ENCODE assay signal across 8 cellular contexts in the genomic region with DNA sequence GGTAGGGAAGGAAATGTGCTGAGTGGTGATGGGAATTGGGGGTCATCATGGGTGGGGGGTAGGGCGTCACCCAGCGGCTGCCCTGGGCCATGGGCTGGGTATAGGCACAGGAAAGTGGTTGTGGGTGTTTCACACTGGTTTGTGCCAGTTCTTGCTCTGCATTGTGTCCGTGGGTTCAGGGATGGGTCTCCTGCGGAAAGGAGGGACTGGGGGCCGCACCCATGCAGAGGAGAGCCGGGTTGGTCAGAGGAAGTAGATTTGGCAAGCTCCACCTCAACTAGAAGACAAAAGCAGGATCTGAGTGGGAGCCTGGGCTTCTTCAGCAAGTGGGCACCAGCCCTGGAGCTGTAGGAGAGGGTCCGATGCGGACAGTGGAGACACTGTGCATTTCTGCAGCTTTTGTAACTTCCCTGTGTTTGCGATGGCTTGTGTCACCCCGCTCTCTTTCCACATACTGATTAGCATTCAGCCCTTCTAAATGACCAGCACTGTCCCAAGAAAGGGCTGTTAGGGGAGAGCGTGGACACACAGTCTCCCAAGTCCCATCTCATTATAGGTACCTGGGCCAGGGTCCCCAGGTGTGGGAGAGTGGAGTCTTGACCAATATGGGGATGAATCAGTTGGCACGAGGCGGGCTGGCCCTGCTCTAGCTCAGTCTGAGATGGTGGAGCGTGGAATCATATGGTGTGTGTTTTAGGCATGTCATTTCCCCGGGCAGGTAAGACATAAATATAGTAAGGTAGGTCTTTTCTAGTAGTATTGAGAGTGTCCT.
DNase-seq lines count a peak whose midpoint lies in the region; ATAC-seq and TF ChIP-seq lines count a peak whose summit lies in the region.

No MANE protein-coding gene starts in this region.

- ATAC-seq in GM21786 (IDR thresholded peaks at IDR 0.05; ENCODE audit: unreplicated experiment) (no peak), HG03280 (IDR thresholded peaks at IDR 0.05; ENCODE audit: unreplicated experiment) (no peak)
- no peak for ATAC-seq in activated CD4-positive, CD25-positive, alpha-beta regulatory T cell treated with anti-CD3 and anti-CD28 coated beads, Interleukin-2, amount 50 U/mL, for 24 hours

- no peak for DNase-seq in AG04449 (ENCODE audit: low read depth, low spot score)
- no peak for DNase-seq in activated naive CD8-positive, alpha-beta T cell treated with anti-CD3 and anti-CD28 coated beads for 36 hours
- DNase-seq in lung microvascular endothelial cell (ENCODE audit: low read depth in 2 of 2): peak; percentile 33 to 48
- no peak for DNase-seq in midbrain (lab: John Stamatoyannopoulos, UW)

- CTCF ChIA-PET in AG04449 (lab: Yijun Ruan, JAX) (interaction anchor here (1.0 to 8.3 kb wide), 5 partner anchors 9 to 529 kb away, joined by 4 to 87 read pairs (median 4); no protein-coding TSS in a partner anchor), HEK293 (lab: Yijun Ruan, JAX) (interaction anchor here (0.5 to 2.8 kb wide), 3 partner anchors 51 to 561 kb away, joined by 3 to 11 read pairs (median 4); no protein-coding TSS in a partner anchor)

- H3K4me3 Mint-ChIP-seq in activated naive CD8-positive, alpha-beta T cell treated with anti-CD3 and anti-CD28 coated beads for 36 hours: peak overlapping the region; percentile 97

- POLR2A ChIA-PET in AG04449 (lab: Yijun Ruan, JAX): no interaction called here
- POLR2A ChIA-PET in HEK293 (lab: Yijun Ruan, JAX): no interaction called here

- H3K4me3 ChIP-seq in AG04449 (ENCODE audit: low read depth, low read length) (peak overlapping the region; percentile 78), HEK293 (ENCODE audit: low read depth, low read length) (no peak overlapping the region)

- H3K9me3 ChIP-seq in HEK293 (ENCODE audit: control insufficient read depth, insufficient read depth, low read depth, low read length): no peaks in the 10 kb centered on the region

- no peaks in the 10 kb centered on the region for H3K27me3 Mint-ChIP-seq in activated naive CD8-positive, alpha-beta T cell treated with anti-CD3 and anti-CD28 coated beads for 36 hours

- H3K9me3 Mint-ChIP-seq in activated naive CD8-positive, alpha-beta T cell treated with anti-CD3 and anti-CD28 coated beads for 36 hours: no peaks in the 10 kb centered on the region

- H3K4me1 ChIP-seq in HEK293 (ENCODE audit: control insufficient read depth, insufficient read depth, low read length): peaks cover 46% of the 10 kb centered on the region

- H3K27ac Mint-ChIP-seq in activated naive CD8-positive, alpha-beta T cell treated with anti-CD3 and anti-CD28 coated beads for 36 hours: peak overlapping the region; percentile 97

- H3K36me3 ChIP-seq in HEK293 (ENCODE audit: control insufficient read depth in 2 of 2, insufficient read depth in 1 of 2, low read length in 2 of 2): no peaks in the 10 kb centered on the region

- no peak for TF ChIP-seq CTCF in AG04449 (IDR thresholded peaks at IDR 0.05; ENCODE audit: insufficient read depth, low read length, missing control alignments)
- no peak for TF ChIP-seq CTCF in HEK293 (tag by site-specific recombination; IDR thresholded peaks at IDR 0.05)

- H3K4me1 Mint-ChIP-seq in activated naive CD8-positive, alpha-beta T cell treated with anti-CD3 and anti-CD28 coated beads for 36 hours: peaks cover 71% of the 10 kb centered on the region

- peaks cover 20% of the 10 kb centered on the region for H3K36me3 Mint-ChIP-seq in activated naive CD8-positive, alpha-beta T cell treated with anti-CD3 and anti-CD28 coated beads for 36 hours

- peak overlapping the region; percentile 66 for H3K27ac ChIP-seq in HEK293 (ENCODE audit: extremely low read depth, low read depth, low read length)

TF ChIP-seq in HEK293, 187 proteins besides CTCF, POLR2A, EP300 and RAD21:
- TF ChIP-seq ZNF239 (tag by site-specific recombination; IDR thresholded peaks at IDR 0.05) (no peak), SP2 (tag by site-specific recombination; IDR thresholded peaks at IDR 0.05) (0 out of 2 replicates have a peak, but pooled peaks have one; percentile 4), KLF1 (tag by site-specific recombination; IDR thresholded peaks at IDR 0.05) (peak; percentile 17; the same call in 1 of the 2 replicates)

Comparison
In these comparisons a context has a peak if more than half of its experiments do, and no peak if none do; other contexts are left out.
1. DNase-seq: peak in lung microvascular endothelial cell (2 of 2); none in AG04449 (single experiment), activated naive CD8-positive, alpha-beta T cell treated with anti-CD3 and anti-CD28 coated beads for 36 hours (single experiment) and midbrain (single experiment).